In genomic region chr6:63527658-63528514, GRCh38 we compare ENCODE assay signal across 1 cellular context.
A peak's percentile ranks its signal among the peaks of the same experiment; 100 is the strongest.
TF ChIP-seq lines count a peak whose summit lies in the region.

No MANE protein-coding gene starts in this region.

TF ChIP-seq in A549, 52 proteins besides CTCF, POLR2A, EP300 and RAD21 (continued from another document):
- no peak for TF ChIP-seq KDM1A (IDR thresholded peaks at IDR 0.05; ENCODE audit: low read depth)
- no peak for TF ChIP-seq NFE2L2 (conservative IDR thresholded peaks at IDR 0.05; ENCODE audit: low read length)
- no peak for TF ChIP-seq MYC (IDR thresholded peaks at IDR 0.05; ENCODE audit: borderline replicate concordance, low read length)
- TF ChIP-seq EHF (CRISPR knock-in tag; IDR thresholded peaks at IDR 0.05): no peak
- TF ChIP-seq ZNF302 (CRISPR knock-in tag; IDR thresholded peaks at IDR 0.05): no peak
- 0 out of 2 replicates have a peak, but pooled peaks have one; percentile 54 for TF ChIP-seq ESRRA (IDR thresholded peaks at IDR 0.05; ENCODE audit: borderline replicate concordance, low read length)
- TF ChIP-seq GATA3 (IDR thresholded peaks at IDR 0.05; ENCODE audit: borderline replicate concordance): peak; percentile 93
- TF ChIP-seq RNF2 (IDR thresholded peaks at IDR 0.05; ENCODE audit: borderline replicate concordance, low read depth): no peak
- peak; percentile 91 for TF ChIP-seq FOSL2 (IDR thresholded peaks at IDR 0.05)
- TF ChIP-seq FOSL2 (CRISPR knock-in tag; IDR thresholded peaks at IDR 0.05): peak; percentile 99
- TF ChIP-seq SMC3 (IDR thresholded peaks at IDR 0.05): peak; percentile 47; the same call in 2 of the 3 replicates
- TF ChIP-seq BCL3 (IDR thresholded peaks at IDR 0.05): peak; percentile 79; the same call in 2 of the 3 replicates
- no peak for TF ChIP-seq ZFP36 (IDR thresholded peaks at IDR 0.05; ENCODE audit: borderline replicate concordance, partially characterized antibody)
- peak; percentile 96 for TF ChIP-seq JUNB (IDR thresholded peaks at IDR 0.05)
- 0 out of 2 replicates have a peak, but pooled peaks have one; percentile 40 for TF ChIP-seq PBX3 (IDR thresholded peaks at IDR 0.05)
- no peak for TF ChIP-seq HDAC2 (IDR thresholded peaks at IDR 0.05)
- TF ChIP-seq HOXB13 (CRISPR knock-in tag; IDR thresholded peaks at IDR 0.05; ENCODE audit: low read depth): no peak
- TF ChIP-seq JUN (IDR thresholded peaks at IDR 0.05): peak; percentile 93 to 95; a peak in 4 of 5 replicates
- TF ChIP-seq KDM5A (IDR thresholded peaks at IDR 0.05): no peak
- no peak for TF ChIP-seq RCOR1 (IDR thresholded peaks at IDR 0.05; ENCODE audit: low read depth, low read length)
- TF ChIP-seq SREBF2 (IDR thresholded peaks at IDR 0.05): no peak
- no peak for TF ChIP-seq TP53 (CRISPR knock-in tag; IDR thresholded peaks at IDR 0.05)
- peak; percentile 87 to 88 for TF ChIP-seq CEBPB (IDR thresholded peaks at IDR 0.05)
- TF ChIP-seq CHD2 (IDR thresholded peaks at IDR 0.05; ENCODE audit: low read length, partially characterized antibody): no peak
- TF ChIP-seq NPAS2 (CRISPR knock-in tag; IDR thresholded peaks at IDR 0.05; ENCODE audit: borderline replicate concordance): no peak
- TF ChIP-seq MAX (IDR thresholded peaks at IDR 0.05): peak; percentile 79
- no peak for TF ChIP-seq HEYL (CRISPR knock-in tag; IDR thresholded peaks at IDR 0.05)
- TF ChIP-seq HOXB5 (CRISPR knock-in tag; IDR thresholded peaks at IDR 0.05): peak; percentile 61; the same call in 1 of the 2 replicates
- TF ChIP-seq RFX5 (IDR thresholded peaks at IDR 0.05): no peak
- TF ChIP-seq MAZ (IDR thresholded peaks at IDR 0.05; ENCODE audit: borderline replicate concordance, low read depth, low read length): no peak
- no peak for TF ChIP-seq CBX8 (IDR thresholded peaks at IDR 0.05)
- no peak for TF ChIP-seq ZSCAN20 (CRISPR knock-in tag; IDR thresholded peaks at IDR 0.05)
- no peak for TF ChIP-seq FOSB (CRISPR knock-in tag; IDR thresholded peaks at IDR 0.05)
- no peak for TF ChIP-seq CHD4 (IDR thresholded peaks at IDR 0.05; ENCODE audit: borderline replicate concordance)
- no peak for TF ChIP-seq TFCP2L1 (CRISPR knock-in tag; IDR thresholded peaks at IDR 0.05)
